In the genomic region with DNA sequence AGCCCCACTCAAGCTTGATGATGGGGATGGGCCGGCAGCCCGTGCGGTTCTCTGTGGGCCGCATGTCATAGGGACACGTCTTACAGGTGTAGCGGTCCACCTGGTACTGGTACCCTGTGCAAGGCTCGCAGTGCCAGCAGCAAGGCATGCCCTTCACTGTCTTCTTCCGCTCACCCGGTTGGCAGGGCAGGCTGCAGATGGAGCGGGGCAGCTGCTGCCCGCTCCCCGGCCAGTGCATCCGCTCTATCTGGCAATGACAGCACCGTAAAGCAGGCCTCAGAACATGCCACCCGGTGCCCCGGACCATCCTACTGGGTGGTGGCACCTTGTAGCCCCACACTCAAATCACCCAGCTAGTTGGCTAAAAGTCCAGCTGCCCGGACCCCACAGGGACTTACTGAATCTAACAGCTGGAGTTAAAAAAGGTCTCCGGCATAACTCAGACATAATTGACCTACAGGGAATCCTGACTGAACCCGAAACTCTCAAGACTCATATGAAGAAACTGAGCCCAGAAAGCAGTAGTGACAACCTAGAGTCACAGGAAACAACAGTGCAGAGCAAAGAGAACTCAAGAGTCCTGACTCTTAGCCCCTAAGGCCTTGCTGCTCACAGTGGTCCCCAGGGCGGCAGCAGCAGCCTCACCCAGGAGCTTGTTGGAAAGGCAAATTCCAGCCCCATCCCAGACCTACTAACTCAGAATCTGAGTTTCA, we compare ENCODE assay signal across 17 cellular contexts.
"Had no signal": no experiment of that assay in that cellular context is flagged by ENCODE, and none has a peak within 500 bp of the region (broad histone marks: within the 10 kb centered on the region; RNA-seq: fewer than 3 reads in every experiment).

No MANE protein-coding gene starts in this region.

- H3K9me3 ChIP-seq: colonic mucosa, gastrocnemius medialis, left ventricle myocardium inferior, stomach, thoracic aorta had no signal

- H3K27ac ChIP-seq: cardiac muscle cell, colonic mucosa, gastrocnemius medialis, left ventricle myocardium inferior, stomach, thoracic aorta had no signal

- H3K4me1 ChIP-seq: colonic mucosa, gastrocnemius medialis, left ventricle myocardium inferior, stomach had no signal

- H3K4me3 Mint-ChIP-seq: activated CD4-positive, alpha-beta memory T cell treated with anti-CD3 and anti-CD28 coated beads for 36 hours; activated naive CD4-positive, alpha-beta T cell treated with anti-CD3 and anti-CD28 coated beads for 36 hours; activated T-helper 1 cell treated with anti-CD3 and anti-CD28 coated beads, Interleukin-12 subunit alpha, Interleukin-12 subunit beta, Interleukin-2, Interleukin-4 antibody, amounts not matched to agents 30 ng/mL and 10 ng/mL and 1 ng/mL, durations not matched to agents 14 hours and 24 hours and 36 hours; memory B cell; nephron had no signal

- DNase-seq: activated CD4-positive, alpha-beta memory T cell treated with anti-CD3 and anti-CD28 coated beads for 36 hours; activated CD4-positive, alpha-beta T cell treated with anti-CD3 and anti-CD28 coated beads for 1 hour; activated CD8-positive, alpha-beta memory T cell treated with anti-CD3 and anti-CD28 coated beads, Interleukin-2, amount 50 U/mL, for 48 hours; activated naive CD4-positive, alpha-beta T cell treated with anti-CD3 and anti-CD28 coated beads for 36 hours; colonic mucosa; effector CD4-positive, alpha-beta T cell; gastrocnemius medialis; islet precursor cell; left ventricle myocardium inferior; stimulated activated CD4-positive, alpha-beta T cell treated with anti-CD3 and anti-CD28 coated beads, Interleukin-12 subunit alpha, Interleukin-12 subunit beta, amount 100 ng/mL, for 4 hours; stomach; T-helper 9 cell had no signal

- H3K9me3 Mint-ChIP-seq: activated CD4-positive, alpha-beta memory T cell treated with anti-CD3 and anti-CD28 coated beads for 36 hours; activated naive CD4-positive, alpha-beta T cell treated with anti-CD3 and anti-CD28 coated beads for 36 hours; activated T-helper 1 cell treated with anti-CD3 and anti-CD28 coated beads, Interleukin-12 subunit alpha, Interleukin-12 subunit beta, Interleukin-2, Interleukin-4 antibody, amounts not matched to agents 30 ng/mL and 10 ng/mL and 1 ng/mL, durations not matched to agents 14 hours and 24 hours and 36 hours; memory B cell; nephron had no signal

- H3K4me1 Mint-ChIP-seq: nephron had no signal

- ATAC-seq: gastrocnemius medialis had no signal

- H3K27me3 ChIP-seq: cardiac muscle cell, colonic mucosa, gastrocnemius medialis had no signal

- H3K27me3 Mint-ChIP-seq: activated CD4-positive, alpha-beta memory T cell treated with anti-CD3 and anti-CD28 coated beads for 36 hours had no signal

- H3K36me3 ChIP-seq: cardiac muscle cell, colonic mucosa, gastrocnemius medialis, left ventricle myocardium inferior, stomach, thoracic aorta had no signal

- H3K27ac Mint-ChIP-seq: activated CD4-positive, alpha-beta memory T cell treated with anti-CD3 and anti-CD28 coated beads for 36 hours; activated naive CD4-positive, alpha-beta T cell treated with anti-CD3 and anti-CD28 coated beads for 36 hours; activated T-helper 1 cell treated with anti-CD3 and anti-CD28 coated beads, Interleukin-12 subunit alpha, Interleukin-12 subunit beta, Interleukin-2, Interleukin-4 antibody, amounts not matched to agents 30 ng/mL and 10 ng/mL and 1 ng/mL, durations not matched to agents 14 hours and 24 hours and 36 hours; memory B cell; nephron had no signal

- H3K4me3 ChIP-seq: cardiac muscle cell, colonic mucosa, gastrocnemius medialis, left ventricle myocardium inferior, stomach, thoracic aorta had no signal

- H3K36me3 Mint-ChIP-seq: activated CD4-positive, alpha-beta memory T cell treated with anti-CD3 and anti-CD28 coated beads for 36 hours; memory B cell had no signal
